In the genomic region with DNA sequence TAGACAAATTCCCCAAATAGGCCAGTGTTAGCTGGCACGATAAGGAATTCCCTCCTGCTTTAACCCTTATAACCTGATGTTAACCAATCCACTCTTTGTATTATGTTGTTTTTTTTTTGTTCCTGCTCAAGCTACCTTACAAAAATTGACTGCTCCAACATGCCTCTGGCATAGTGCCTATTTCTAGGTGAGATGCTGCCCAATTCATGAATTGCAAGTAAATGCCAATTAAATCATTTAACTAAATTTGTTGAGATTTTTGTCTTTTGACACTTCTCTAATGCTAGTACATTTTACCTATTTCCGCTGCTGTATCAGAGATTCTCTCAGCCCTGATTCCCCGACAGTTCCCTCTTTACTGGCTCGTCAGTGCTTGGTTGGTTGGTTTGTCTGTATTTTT, we compare ENCODE assay signal across 10 cellular contexts.
"Had no signal": no experiment of that assay in that cellular context is flagged by ENCODE, and none has a peak within 500 bp of the region (broad histone marks: within the 10 kb centered on the region; RNA-seq: fewer than 3 reads in every experiment).

No MANE protein-coding gene starts in this region.

- H3K27ac ChIP-seq: GM23248 had no signal

- DNase-seq: GM23248, GOT3, H7, H9, HCEC 1CT, HFFc6 had no signal

- H3K4me2 ChIP-seq: GM23338 had no signal

- H3K9ac ChIP-seq: GM23248 had no signal

- H3K4me3 ChIP-seq: GM23248, GM23338, HAP-1 had no signal

- H2AFZ ChIP-seq: GM23248, GM23338 had no signal

- H3K4me3 Mint-ChIP-seq: GM23338, H9, HFFc6 had no signal

- ATAC-seq: GM23338, HCT116 had no signal

- H3K36me3 ChIP-seq: HAP-1 had no signal

- H3K4me1 ChIP-seq: HAP-1 had no signal

- FAIRE-seq: H54 had no signal

- H3K27ac Mint-ChIP-seq: GM23338, H9, HFFc6 had no signal

- H3K9me3 ChIP-seq: HAP-1 had no signal
